Comparison of ENCODE assay signal across 8 cellular contexts in the genomic region with DNA sequence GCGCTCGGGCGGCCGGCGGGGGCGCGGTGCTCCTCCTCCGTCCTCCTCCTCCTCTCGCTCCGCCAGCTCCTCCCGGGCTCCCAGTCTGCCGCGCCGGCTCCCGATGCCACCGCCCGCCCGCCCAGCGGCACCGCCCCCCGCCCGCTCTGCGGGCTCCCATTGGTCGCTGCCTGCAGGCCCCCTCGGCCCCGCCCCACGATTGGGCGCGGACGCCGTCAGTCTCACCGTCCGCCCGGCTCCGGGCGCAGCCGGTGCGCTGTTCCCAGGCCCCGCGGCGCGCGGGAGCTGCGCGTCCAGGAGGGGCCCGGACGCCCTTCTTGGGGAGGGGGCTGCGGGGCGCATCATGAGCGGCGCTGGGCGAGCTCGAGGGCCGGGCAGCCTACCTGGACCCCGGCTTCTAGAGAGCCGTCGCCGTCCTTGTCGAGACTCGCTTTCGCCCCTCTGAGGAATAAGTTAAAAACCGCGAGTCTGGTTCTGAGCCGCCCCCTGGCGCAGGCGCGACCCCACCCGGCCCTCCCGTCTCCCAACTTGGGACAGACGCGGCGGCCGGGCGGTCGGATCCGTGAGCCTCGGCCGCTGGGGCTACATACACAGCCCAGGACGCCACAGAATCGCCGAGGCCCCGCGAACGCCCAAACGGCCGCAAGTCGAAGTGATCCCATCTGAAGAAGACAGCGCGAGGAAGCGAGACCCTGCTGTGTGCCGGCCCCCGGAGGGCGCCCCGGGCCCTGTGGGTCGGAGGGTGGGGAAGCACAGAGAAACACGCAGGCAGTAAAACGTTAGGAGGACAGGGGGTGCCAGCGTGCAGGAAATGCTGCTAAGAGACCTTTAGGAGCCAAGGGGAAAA. TPM values are rescaled to one million over a fixed set of nuclear protein-coding genes. Genes with fewer than 3 reads are reported as not detected.
DNase-seq lines count a peak whose midpoint lies in the region; ATAC-seq and TF ChIP-seq lines count a peak whose summit lies in the region.

A gene with protein sequence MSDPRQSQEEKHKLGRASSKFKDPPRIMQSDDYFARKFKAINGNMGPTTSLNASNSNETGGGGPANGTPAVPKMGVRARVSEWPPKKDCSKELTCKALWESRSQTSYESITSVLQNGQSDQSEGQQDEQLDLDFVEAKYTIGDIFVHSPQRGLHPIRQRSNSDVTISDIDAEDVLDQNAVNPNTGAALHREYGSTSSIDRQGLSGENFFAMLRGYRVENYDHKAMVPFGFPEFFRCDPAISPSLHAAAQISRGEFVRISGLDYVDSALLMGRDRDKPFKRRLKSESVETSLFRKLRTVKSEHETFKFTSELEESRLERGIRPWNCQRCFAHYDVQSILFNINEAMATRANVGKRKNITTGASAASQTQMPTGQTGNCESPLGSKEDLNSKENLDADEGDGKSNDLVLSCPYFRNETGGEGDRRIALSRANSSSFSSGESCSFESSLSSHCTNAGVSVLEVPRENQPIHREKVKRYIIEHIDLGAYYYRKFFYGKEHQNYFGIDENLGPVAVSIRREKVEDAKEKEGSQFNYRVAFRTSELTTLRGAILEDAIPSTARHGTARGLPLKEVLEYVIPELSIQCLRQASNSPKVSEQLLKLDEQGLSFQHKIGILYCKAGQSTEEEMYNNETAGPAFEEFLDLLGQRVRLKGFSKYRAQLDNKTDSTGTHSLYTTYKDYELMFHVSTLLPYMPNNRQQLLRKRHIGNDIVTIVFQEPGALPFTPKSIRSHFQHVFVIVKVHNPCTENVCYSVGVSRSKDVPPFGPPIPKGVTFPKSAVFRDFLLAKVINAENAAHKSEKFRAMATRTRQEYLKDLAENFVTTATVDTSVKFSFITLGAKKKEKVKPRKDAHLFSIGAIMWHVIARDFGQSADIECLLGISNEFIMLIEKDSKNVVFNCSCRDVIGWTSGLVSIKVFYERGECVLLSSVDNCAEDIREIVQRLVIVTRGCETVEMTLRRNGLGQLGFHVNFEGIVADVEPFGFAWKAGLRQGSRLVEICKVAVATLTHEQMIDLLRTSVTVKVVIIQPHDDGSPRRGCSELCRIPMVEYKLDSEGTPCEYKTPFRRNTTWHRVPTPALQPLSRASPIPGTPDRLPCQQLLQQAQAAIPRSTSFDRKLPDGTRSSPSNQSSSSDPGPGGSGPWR (N-terminal part only) (minus strand): TSS at position 87 of the 847 bp plus-strand sequence. CDS start 114,794 bp downstream, outside the sequence.

- H3K9ac ChIP-seq in mucosa of rectum (ENCODE audit: low read depth in 1 of 2, low read length in 2 of 2): peak within 1 kb of the TSS; percentile 79 to 84

- peaks cover 16 to 46% of the 10 kb centered on the region in 2 donors for H3K4me1 ChIP-seq in mucosa of rectum (ENCODE audit: control insufficient read depth in 2 of 2, insufficient read depth in 2 of 2, low read length in 2 of 2)

- peak; percentile 95 for ATAC-seq in GM21381 (IDR thresholded peaks at IDR 0.05; ENCODE audit: unreplicated experiment)

- H3K4me3 ChIP-seq in epithelial cell of proximal tubule (ENCODE audit: low read depth, low read length) (peak within 1 kb of the TSS; percentile 74), mucosa of rectum (ENCODE audit: low read length in 2 of 2) (peak within 1 kb of the TSS; percentile 80)

- no peaks in the 10 kb centered on the region for H3K27me3 ChIP-seq in mucosa of rectum (ENCODE audit: control insufficient read depth in 2 of 2, insufficient read depth in 2 of 2, low read length in 2 of 2)

- peak; percentile 71 for TF ChIP-seq CTCF in epithelial cell of proximal tubule (conservative IDR thresholded peaks at IDR 0.05; ENCODE audit: low read depth, low read length)

- DNase-seq in COLO668 (lab: John Stamatoyannopoulos, UW; ENCODE audit: unreplicated experiment) (peak; percentile 98), HT1080 (ENCODE audit: low read depth) (peak; percentile 84), NOMO-1 treated with dmso at 0.1 percent for 144 hours (lab: John Stamatoyannopoulos, UW; ENCODE audit: unreplicated experiment) (peak; percentile 77), activated T-cell treated with anti-CD3 and anti-CD28 coated beads for 24 hours (ENCODE audit: low read depth) (peak; percentile 84), epithelial cell of proximal tubule (ENCODE audit: low read depth) (no peak)
- peak; percentile 82 for DNase-seq in stimulated activated CD8-positive, alpha-beta memory T cell treated with anti-CD3 and anti-CD28 coated beads, Interleukin-4, amount 100 ng/mL, for 24 hours (ENCODE audit: low read depth)

- H3K36me3 ChIP-seq in mucosa of rectum (ENCODE audit: control insufficient read depth in 2 of 2, insufficient read depth in 2 of 2, low read length in 2 of 2): no peaks in the 10 kb centered on the region

- H3K27ac ChIP-seq in mucosa of rectum (ENCODE audit: low read depth in 2 of 2, low read length in 2 of 2): peak within 1 kb of the TSS; percentile 86 to 95

- no peaks in the 10 kb centered on the region for H3K9me3 ChIP-seq in mucosa of rectum (ENCODE audit: control insufficient read depth in 2 of 2, low read length in 2 of 2)

RNA-seq across cellular contexts. Expression of the gene that starts here (rescaled TPM):
- total RNA-seq in HT1080 (2014; rRNA removed; shearing (Covaris generic)): 1.6 and 1.8 TPM in 2 replicates
- 0.79 and 1.1 TPM in 2 replicates for polyA plus RNA-seq in HT1080 (2015; cell fraction: cytosol; rRNA removed)
- polyA plus RNA-seq in HT1080 (2015; cell fraction: nucleus; rRNA removed): 1.8 and 2.7 TPM in 2 replicates
- 5.3 and 8.0 TPM in 2 replicates for total RNA-seq in epithelial cell of proximal tubule
